Comparison of ENCODE assay signal across 1 cellular context in genomic region chrX:71098302-71098701, GRCh38.
TF ChIP-seq lines count a peak whose summit lies in the region.

No MANE protein-coding gene starts in this region.

TF ChIP-seq in HEK293T, 16 proteins besides CTCF, POLR2A, EP300 and RAD21 (continued from another document):
- no peak for TF ChIP-seq LEF1 (IDR thresholded peaks at IDR 0.05; ENCODE audit: borderline replicate concordance)
- no peak for TF ChIP-seq NFRKB (IDR thresholded peaks at IDR 0.05)
- TF ChIP-seq FOXK2 (IDR thresholded peaks at IDR 0.05): no peak
- TF ChIP-seq ELF4 (IDR thresholded peaks at IDR 0.05): no peak
- no peak for TF ChIP-seq SUZ12 (IDR thresholded peaks at IDR 0.05)
- no peak for TF ChIP-seq ZNF384 (IDR thresholded peaks at IDR 0.05)
- no peak for TF ChIP-seq TARDBP (IDR thresholded peaks at IDR 0.05)
- no peak for TF ChIP-seq HDGF (IDR thresholded peaks at IDR 0.05; ENCODE audit: borderline replicate concordance)
